ENCODE assay signal across 2 cellular contexts in the genomic region with DNA sequence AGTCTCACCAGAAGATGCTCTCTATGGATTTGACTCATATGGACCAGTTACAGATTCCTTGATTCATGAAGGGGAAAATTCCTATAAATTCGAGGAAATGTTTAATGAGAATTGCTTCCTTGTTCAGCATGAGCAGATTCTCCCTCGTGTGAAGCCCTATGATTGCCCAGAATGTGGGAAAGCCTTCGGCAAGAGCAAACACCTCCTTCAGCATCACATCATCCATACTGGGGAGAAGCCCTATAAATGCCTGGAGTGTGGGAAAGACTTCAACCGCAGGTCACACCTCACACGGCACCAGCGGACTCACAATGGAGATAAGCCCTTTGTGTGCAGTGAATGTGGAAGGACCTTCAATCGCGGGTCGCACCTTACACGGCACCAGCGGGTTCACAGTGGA.
TF ChIP-seq lines count a peak whose summit lies in the region.

No MANE protein-coding gene starts in this region.

TF ChIP-seq in K562, 482 proteins besides CTCF, POLR2A, EP300 and RAD21:
- TF ChIP-seq XRCC3 (IDR thresholded peaks at IDR 0.05) (no peak), ZNF75A (CRISPR knock-in tag; IDR thresholded peaks at IDR 0.05) (peak; percentile 89), NBN (IDR thresholded peaks at IDR 0.05; ENCODE audit: low read depth) (no peak), JUN (IDR thresholded peaks at IDR 0.05; ENCODE audit: borderline replicate concordance, low read depth, low read length) (no peak), JUN (CRISPR knock-in tag; IDR thresholded peaks at IDR 0.05; ENCODE audit: borderline replicate concordance) (no peak)

TF ChIP-seq in liver, 16 proteins besides CTCF, POLR2A, EP300 and RAD21:
- TF ChIP-seq SP1 (IDR thresholded peaks at IDR 0.05) (no peak), FOXA1 (IDR thresholded peaks at IDR 0.05) (no peak), TAF1 (conservative IDR thresholded peaks at IDR 0.05) (no peak), RXRA (IDR thresholded peaks at IDR 0.05) (no peak), JUND (IDR thresholded peaks at IDR 0.05) (no peak), HNF4A (conservative IDR thresholded peaks at IDR 0.05) (no peak)
- TF ChIP-seq, protein P1, sequence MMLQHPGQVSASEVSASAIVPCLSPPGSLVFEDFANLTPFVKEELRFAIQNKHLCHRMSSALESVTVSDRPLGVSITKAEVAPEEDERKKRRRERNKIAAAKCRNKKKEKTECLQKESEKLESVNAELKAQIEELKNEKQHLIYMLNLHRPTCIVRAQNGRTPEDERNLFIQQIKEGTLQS (IDR thresholded peaks at IDR 0.05) = no peak
